ENCODE assay signal across 15 cellular contexts in genomic region chr3:58032186-58032585, GRCh38. TPM values are rescaled to one million over a fixed set of nuclear protein-coding genes. Genes with fewer than 3 reads are reported as not detected.
DNase-seq lines count a peak whose midpoint lies in the region; ATAC-seq and TF ChIP-seq lines count a peak whose summit lies in the region.
"Had no signal": no experiment of that assay in that cellular context is flagged by ENCODE, and none has a peak within 500 bp of the region (broad histone marks: within the 10 kb centered on the region; RNA-seq: fewer than 3 reads in every experiment).

No MANE protein-coding gene starts in this region.

- H3K36me3 ChIP-seq in GM23248 (ENCODE audit: low read depth) (no peaks in the 10 kb centered on the region), breast epithelium (no peaks in the 10 kb centered on the region), thymus (ENCODE audit: control insufficient read depth, insufficient read depth) (no peaks in the 10 kb centered on the region)
- H3K36me3 ChIP-seq: ovary, spleen had no signal

- no peak for TF ChIP-seq POLR2A in breast epithelium (IDR thresholded peaks at IDR 0.05)

- H3F3A ChIP-seq in GM23248 (ENCODE audit: insufficient read depth): peaks cover 44% of the 10 kb centered on the region

- no peaks in the 10 kb centered on the region for H3K9me3 ChIP-seq in GM23248 (ENCODE audit: low read depth)
- no peaks in the 10 kb centered on the region for H3K9me3 ChIP-seq in breast epithelium
- no peaks in the 10 kb centered on the region for H3K9me3 ChIP-seq in thymus (ENCODE audit: control insufficient read depth)
- H3K9me3 ChIP-seq: ovary, spleen had no signal

- peaks cover 34% of the 10 kb centered on the region for H3K4me1 ChIP-seq in GM23248 (ENCODE audit: insufficient read depth)
- no peaks in the 10 kb centered on the region for H3K4me1 ChIP-seq in breast epithelium
- H3K4me1 ChIP-seq in thymus (ENCODE audit: control insufficient read depth, insufficient read depth, low read length): peaks cover 40% of the 10 kb centered on the region

- H2AFZ ChIP-seq in GM23248: no peak overlapping the region

- H3K27ac Mint-ChIP-seq in effector memory CD8-positive, alpha-beta T cell: peak overlapping the region in 1 of 2 donors; percentile 4
- H3K27ac Mint-ChIP-seq: activated CD8-positive, alpha-beta T cell treated with anti-CD3 and anti-CD28 coated beads for 36 hours; mesothelial cell of epicardium had no signal

- no peak overlapping the region for H3K4me3 Mint-ChIP-seq in effector memory CD8-positive, alpha-beta T cell
- H3K4me3 Mint-ChIP-seq: activated CD8-positive, alpha-beta T cell treated with anti-CD3 and anti-CD28 coated beads for 36 hours; CD8-positive, alpha-beta T cell; mesothelial cell of epicardium; stimulated activated naive CD8-positive, alpha-beta T cell treated with anti-CD3 and anti-CD28 coated beads, Interleukin-15, amount 100 ng/mL, for 72 hours had no signal

- 64 to 66% methylated on average over 4 of the region's 4 CpGs for WGBS in GM23248 (ENCODE audit: low coverage in 1 of 2, low lambda C conversion rate in 2 of 2, missing lambda C conversion rate in 2 of 2), 2 experiments
- WGBS in thymus: 91% methylated on average over 4 of the region's 4 CpGs

- H3K27ac ChIP-seq in GM23248 (peak overlapping the region; percentile 70), breast epithelium (peak overlapping the region; percentile 60 to 74), thymus (ENCODE audit: low read depth) (peak overlapping the region; percentile 60)
- H3K27ac ChIP-seq: ovary, spleen had no signal

- H3K4me2 ChIP-seq in GM23248 (ENCODE audit: unreplicated experiment): no peak overlapping the region

- no peaks in the 10 kb centered on the region for H3K9me3 Mint-ChIP-seq in effector memory CD8-positive, alpha-beta T cell
- H3K9me3 Mint-ChIP-seq: activated CD8-positive, alpha-beta T cell treated with anti-CD3 and anti-CD28 coated beads for 36 hours; CD8-positive, alpha-beta T cell; mesothelial cell of epicardium; stimulated activated naive CD8-positive, alpha-beta T cell treated with anti-CD3 and anti-CD28 coated beads, Interleukin-15, amount 100 ng/mL, for 72 hours had no signal

- no peaks in the 10 kb centered on the region; the same call in 1 of the 2 replicates for H4K20me1 ChIP-seq in GM23248 (ENCODE audit: insufficient read depth)

- ATAC-seq in HG03565 (IDR thresholded peaks at IDR 0.05; ENCODE audit: unreplicated experiment) (no peak), omental fat pad (ENCODE audit: low FRiP score) (no peak)
- no peak for ATAC-seq in effector memory CD8-positive, alpha-beta T cell (replicated peaks)
- ATAC-seq: activated CD8-positive, alpha-beta T cell treated with anti-CD3 and anti-CD28 coated beads for 36 hours; CD8-positive, alpha-beta T cell; stimulated activated naive CD8-positive, alpha-beta T cell treated with anti-CD3 and anti-CD28 coated beads, Interleukin-15, amount 100 ng/mL, for 72 hours had no signal

- in situ Hi-C loops in GM23248 (cut with MboI): no loop called here

- intact Hi-C loops in breast epithelium (cut with DNase I; ENCODE audit: low total_unique reads): loop anchor here (5.0 kb wide), 1 partner anchor 435 kb away; no protein-coding TSS in a partner anchor

- H3K9me2 ChIP-seq in GM23248 (ENCODE audit: insufficient read depth): no peaks in the 10 kb centered on the region

- H3K27me3 ChIP-seq in GM23248 (replicated peaks; ENCODE audit: insufficient read depth) (no peaks in the 10 kb centered on the region), breast epithelium (no peaks in the 10 kb centered on the region), thymus (ENCODE audit: control insufficient read depth, insufficient read depth) (no peaks in the 10 kb centered on the region)
- H3K27me3 ChIP-seq: ovary, spleen had no signal

- TF ChIP-seq CTCF in breast epithelium (IDR thresholded peaks at IDR 0.05) (no peak), omental fat pad (IDR thresholded peaks at IDR 0.05) (no peak)

- H3K79me2 ChIP-seq in GM23248 (ENCODE audit: insufficient read depth): peaks cover 100% of the 10 kb centered on the region

- peak overlapping the region; percentile 51 for H3K9ac ChIP-seq in GM23248

- no peak overlapping the region for H3K4me3 ChIP-seq in GM23248
- no peak overlapping the region for H3K4me3 ChIP-seq in breast epithelium
- H3K4me3 ChIP-seq in thymus (ENCODE audit: low read length): no peak overlapping the region
- H3K4me3 ChIP-seq: ovary, spleen had no signal

- DNase-seq in GM23248: peak; percentile 85
- no peak for DNase-seq in breast epithelium (ENCODE audit: low spot score in 2 of 2)
- DNase-seq in iris pigment epithelial cell (ENCODE audit: low read depth): peak; percentile 86
- no peak for DNase-seq in omental fat pad (ENCODE audit: low spot score)
- no peak for DNase-seq in effector memory CD8-positive, alpha-beta T cell
- DNase-seq: activated CD8-positive, alpha-beta T cell treated with anti-CD3 and anti-CD28 coated beads for 36 hours; CD8-positive, alpha-beta T cell; dermis blood vessel endothelial cell; NCI-H1694 treated with DMSO at 0.1 percent for 48 hours; ovary; stimulated activated naive CD8-positive, alpha-beta T cell treated with anti-CD3 and anti-CD28 coated beads, Interleukin-15, amount 100 ng/mL, for 72 hours had no signal

- H3K36me3 Mint-ChIP-seq in effector memory CD8-positive, alpha-beta T cell (ENCODE audit: insufficient read depth): peaks cover 5% of the 10 kb centered on the region
- H3K36me3 Mint-ChIP-seq: mesothelial cell of epicardium had no signal

- no peaks in the 10 kb centered on the region for H3K27me3 Mint-ChIP-seq in effector memory CD8-positive, alpha-beta T cell
- H3K27me3 Mint-ChIP-seq: activated CD8-positive, alpha-beta T cell treated with anti-CD3 and anti-CD28 coated beads for 36 hours; stimulated activated naive CD8-positive, alpha-beta T cell treated with anti-CD3 and anti-CD28 coated beads, Interleukin-15, amount 100 ng/mL, for 72 hours had no signal

- H3K4me1 Mint-ChIP-seq in effector memory CD8-positive, alpha-beta T cell (ENCODE audit: low read depth in 2 of 2): peaks cover 18 to 27% of the 10 kb centered on the region in 2 donors

RNA-seq across cellular contexts. Expression of gene FLNB, which starts 24.0 kb away (rescaled TPM):
- 186 and 199 TPM in 2 replicates for total RNA-seq in GM23248 (2014; rRNA removed; shearing (Covaris generic))
- 60.6 and 61.7 TPM in 2 replicates for polyA plus RNA-seq in GM23248 (2016; fragmentation: Nextera tagmentation; extraction: Ambion mirVana)
- 100 to 1,000 TPM in 2 of 3 donors, 10 to 100 TPM in 1; 40.3 to 242 (median 164) TPM for total RNA-seq in breast epithelium
- 111 TPM for polyA plus RNA-seq in thymus
- 100 to 1,000 TPM in 3 of 4 donors, 10 to 100 TPM in 1; 82.5 to 192 (median 145) TPM for total RNA-seq in omental fat pad

Comparison
In these comparisons a context has a peak if more than half of its experiments do, and no peak if none do; other contexts are left out.
1. DNase-seq: peak in GM23248 (single experiment) and iris pigment epithelial cell (single experiment); none in breast epithelium (0 of 2), omental fat pad (single experiment) and effector memory CD8-positive, alpha-beta T cell (0 of 3).
2. Peak in every context shown above with its lines, with median percentiles within 50 percentile points of each other: H3K27ac ChIP-seq.